Comparison of ENCODE assay signal across 9 cellular contexts in the genomic region with DNA sequence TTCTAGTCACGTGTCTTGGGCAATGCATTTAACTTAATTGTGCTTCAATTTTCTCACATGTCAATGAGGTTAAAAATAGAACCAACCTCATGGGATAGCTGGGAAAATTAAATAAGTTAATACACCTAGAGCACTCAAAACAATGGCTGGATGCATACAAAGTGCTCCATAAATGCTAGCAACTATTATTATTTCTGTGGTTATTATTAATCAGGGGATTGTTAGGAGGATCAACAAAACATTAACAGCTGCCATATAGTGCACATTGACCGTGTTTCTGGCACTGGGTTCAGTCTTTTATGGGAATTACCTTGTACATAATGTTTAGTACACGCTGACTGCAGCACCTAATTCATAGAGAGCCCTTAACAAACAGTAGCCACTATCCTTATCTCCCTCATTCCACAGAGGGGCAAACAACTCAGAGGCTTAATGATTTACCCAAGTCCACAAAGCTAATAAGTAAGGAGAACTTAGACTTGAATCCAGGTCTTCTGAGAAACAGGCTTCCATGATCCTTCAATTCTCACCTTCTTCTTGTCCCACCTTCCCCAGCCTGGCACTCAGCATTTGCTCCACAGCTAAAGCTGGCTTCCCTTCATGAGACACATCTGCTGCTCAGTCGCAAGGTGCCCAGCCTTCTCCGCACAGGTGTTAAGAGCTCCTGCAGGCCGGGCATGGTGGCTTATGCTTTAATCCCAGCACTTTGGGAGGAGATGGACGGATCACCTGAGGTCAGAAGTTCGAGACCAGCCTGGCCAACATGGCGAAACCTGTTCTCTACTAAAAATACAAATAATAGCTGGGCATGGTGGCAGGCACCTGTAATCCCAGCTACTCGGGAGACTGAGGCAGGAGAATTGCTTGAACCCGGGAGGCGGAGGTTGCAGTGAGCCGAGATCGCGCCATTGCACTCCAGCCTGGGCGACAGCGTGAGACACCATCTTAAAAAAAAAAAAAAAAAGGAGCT.
DNase-seq lines count a peak whose midpoint lies in the region; ATAC-seq and TF ChIP-seq lines count a peak whose summit lies in the region.
"Had no signal": no experiment of that assay in that cellular context is flagged by ENCODE, and none has a peak within 500 bp of the region (broad histone marks: within the 10 kb centered on the region; RNA-seq: fewer than 3 reads in every experiment).

No MANE protein-coding gene starts in this region.

- H3K27me3 ChIP-seq in muscle layer of colon (ENCODE audit: control insufficient read depth in 1 of 2, insufficient read depth in 2 of 2, low read length in 2 of 2) = no peaks in the 10 kb centered on the region

- H3K4me1 Mint-ChIP-seq in chondrocyte (ENCODE audit: low read depth) = peaks cover 60% of the 10 kb centered on the region
- peaks cover 17% of the 10 kb centered on the region for H3K4me1 Mint-ChIP-seq in activated CD4-positive, alpha-beta T cell treated with anti-CD3 and anti-CD28 coated beads for 36 hours

- in situ Hi-C loops in ACHN (cut with HindIII; ENCODE audit: low pct_ligation_motif_present, low pct_unique_long_range_greater_than_20kb, low sequenced_read_pairs) = no loop called here

- POLR2A ChIA-PET in activated CD4-positive, alpha-beta T cell treated with anti-CD3 and anti-CD28 coated beads for 36 hours (lab: Charles Lee) = no interaction called here

- H3K4me1 ChIP-seq in muscle layer of colon (ENCODE audit: insufficient read depth, low read length) = peaks cover 25% of the 10 kb centered on the region

- peak overlapping the region; percentile 48 for H3K27ac ChIP-seq in muscle layer of colon (ENCODE audit: low read depth, low read length)

- H3K9me3 ChIP-seq in muscle layer of colon (ENCODE audit: low read length) = no peaks in the 10 kb centered on the region

- H3K4me3 ChIP-seq in muscle layer of colon (ENCODE audit: low read depth in 1 of 2, low read length in 2 of 2) = peak overlapping the region in 1 of 2 donors; percentile 43

- peaks cover 3% of the 10 kb centered on the region for H3K36me3 Mint-ChIP-seq in chondrocyte (ENCODE audit: low read depth)
- no peaks in the 10 kb centered on the region for H3K36me3 Mint-ChIP-seq in activated CD4-positive, alpha-beta T cell treated with anti-CD3 and anti-CD28 coated beads for 36 hours (ENCODE audit: low read depth)
- H3K36me3 Mint-ChIP-seq: activated naive CD4-positive, alpha-beta T cell treated with anti-CD3 and anti-CD28 coated beads, Interleukin-2, amount 50 U/mL, for 24 hours had no signal

- intact Hi-C loops in activated CD4-positive, alpha-beta T cell treated with anti-CD3 and anti-CD28 coated beads for 36 hours (cut with DNase I, micrococcal nuclease) = no loop called here

- DNase-seq in ACHN (peak; percentile 57), NCI-H1105 treated with DMSO at 0.1 percent for 48 hours (lab: John Stamatoyannopoulos, UW) (peak; percentile 91), chondrocyte (ENCODE audit: low spot score) (no peak), HPDE6-E6E7 (ENCODE audit: extremely low spot score) (no peak)
- no peak for DNase-seq in activated CD4-positive, alpha-beta T cell treated with anti-CD3 and anti-CD28 coated beads for 36 hours

- no peak for ATAC-seq in HG02852 (IDR thresholded peaks at IDR 0.05; ENCODE audit: unreplicated experiment)
- ATAC-seq in activated CD4-positive, alpha-beta T cell treated with anti-CD3 and anti-CD28 coated beads for 36 hours = no peak
- ATAC-seq in HG02884 (IDR thresholded peaks at IDR 0.05; ENCODE audit: unreplicated experiment) = no peak

- H3K36me3 ChIP-seq in muscle layer of colon (ENCODE audit: insufficient read depth, low read length) = no peaks in the 10 kb centered on the region

- TF ChIP-seq CTCF in chondrocyte (IDR thresholded peaks at IDR 0.05) = no peak

- H3K9ac ChIP-seq in muscle layer of colon (ENCODE audit: low read length) = no peak overlapping the region

- CTCF ChIA-PET in activated CD4-positive, alpha-beta T cell treated with anti-CD3 and anti-CD28 coated beads for 36 hours (lab: Charles Lee) = interaction anchor here (0.6 to 0.7 kb wide), 2 partner anchors 45 to 52 kb away, joined by 3 read pairs; no protein-coding TSS in a partner anchor

- peaks cover 19% of the 10 kb centered on the region for H3K9me3 Mint-ChIP-seq in chondrocyte (ENCODE audit: low read depth)
- H3K9me3 Mint-ChIP-seq in activated CD4-positive, alpha-beta T cell treated with anti-CD3 and anti-CD28 coated beads for 36 hours (ENCODE audit: low read depth) = peaks cover 3% of the 10 kb centered on the region
- H3K9me3 Mint-ChIP-seq: activated naive CD4-positive, alpha-beta T cell treated with anti-CD3 and anti-CD28 coated beads, Interleukin-2, amount 50 U/mL, for 24 hours had no signal

- no peak overlapping the region for H3K4me3 Mint-ChIP-seq in chondrocyte (ENCODE audit: unreplicated experiment)
- no peak overlapping the region for H3K4me3 Mint-ChIP-seq in activated CD4-positive, alpha-beta T cell treated with anti-CD3 and anti-CD28 coated beads for 36 hours
- H3K4me3 Mint-ChIP-seq: activated naive CD4-positive, alpha-beta T cell treated with anti-CD3 and anti-CD28 coated beads, Interleukin-2, amount 50 U/mL, for 24 hours had no signal

- peak overlapping the region; percentile 99 for H3K27ac Mint-ChIP-seq in chondrocyte (ENCODE audit: unreplicated experiment)
- no peak overlapping the region for H3K27ac Mint-ChIP-seq in activated CD4-positive, alpha-beta T cell treated with anti-CD3 and anti-CD28 coated beads for 36 hours
- H3K27ac Mint-ChIP-seq: activated naive CD4-positive, alpha-beta T cell treated with anti-CD3 and anti-CD28 coated beads, Interleukin-2, amount 50 U/mL, for 24 hours had no signal

- no peaks in the 10 kb centered on the region for H3K27me3 Mint-ChIP-seq in chondrocyte (ENCODE audit: low read depth)
- H3K27me3 Mint-ChIP-seq in activated CD4-positive, alpha-beta T cell treated with anti-CD3 and anti-CD28 coated beads for 36 hours = no peaks in the 10 kb centered on the region
- H3K27me3 Mint-ChIP-seq: activated naive CD4-positive, alpha-beta T cell treated with anti-CD3 and anti-CD28 coated beads, Interleukin-2, amount 50 U/mL, for 24 hours had no signal

Comparison
In these comparisons a context has a peak if more than half of its experiments do, and no peak if none do; other contexts are left out.
1. DNase-seq: peak in ACHN (single experiment) and NCI-H1105 treated with DMSO at 0.1 percent for 48 hours (single experiment); none in chondrocyte (single experiment), HPDE6-E6E7 (single experiment) and activated CD4-positive, alpha-beta T cell treated with anti-CD3 and anti-CD28 coated beads for 36 hours (single experiment).